Comparison of ENCODE assay signal across 9 cellular contexts in the genomic region with DNA sequence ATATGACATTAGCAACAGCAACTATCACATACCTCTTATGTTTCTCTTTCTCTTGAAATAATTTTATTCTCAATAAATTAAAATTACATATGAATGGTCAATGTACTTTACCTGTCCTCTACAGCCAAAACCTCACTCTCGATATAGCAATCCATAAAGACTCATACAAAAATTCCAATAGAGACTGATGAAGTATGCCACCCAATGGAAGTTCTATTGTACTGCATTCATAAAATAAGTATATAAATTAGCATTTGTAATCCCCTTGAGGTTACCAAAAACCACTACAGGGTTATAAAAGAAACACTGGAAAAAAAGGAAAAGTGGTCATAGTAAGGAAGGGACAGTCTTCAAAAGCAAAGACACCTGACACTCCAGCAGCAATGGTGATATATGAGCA. TPM values are rescaled to one million over a fixed set of nuclear protein-coding genes. Genes with fewer than 3 reads are reported as not detected.
DNase-seq lines count a peak whose midpoint lies in the region; ATAC-seq, FAIRE-seq and TF ChIP-seq lines count a peak whose summit lies in the region.
"Had no signal": no experiment of that assay in that cellular context is flagged by ENCODE, and none has a peak within 500 bp of the region (broad histone marks: within the 10 kb centered on the region; RNA-seq: fewer than 3 reads in every experiment).

No MANE protein-coding gene starts in this region.

- H3K36me3 ChIP-seq in GM23338 (ENCODE audit: insufficient read depth) (no peaks in the 10 kb centered on the region), small intestine (ENCODE audit: control insufficient read depth in 2 of 2, insufficient read depth in 2 of 2, low read length in 2 of 2) (peaks cover 0 to 2% of the 10 kb centered on the region in 2 donors)

- ATAC-seq in GM23338 = no peak

- H3K27me3 Mint-ChIP-seq in nephron (ENCODE audit: low read depth) (no peaks in the 10 kb centered on the region), GM23338 (ENCODE audit: insufficient read depth, low read depth, poor library complexity) (no peaks in the 10 kb centered on the region)

- peak; percentile 6 for DNase-seq in EL
- DNase-seq in NAMALWA (ENCODE audit: low spot score) = peak; percentile 9
- peak; percentile 45 for DNase-seq in dermis blood vessel endothelial cell
- no peak for DNase-seq in GM23338 (ENCODE audit: low spot score)
- DNase-seq in NCI-H1436 treated with DMSO at 0.1 percent for 48 hours (lab: John Stamatoyannopoulos, UW) = no peak
- no peak for DNase-seq in NCI-H69 (lab: John Stamatoyannopoulos, UW)
- DNase-seq in small intestine = no peak
- DNase-seq: activated naive CD4-positive, alpha-beta T cell treated with anti-CD3 and anti-CD28 coated beads for 36 hours had no signal

- TF ChIP-seq CTCF in nephron (IDR thresholded peaks at IDR 0.05; ENCODE audit: unreplicated experiment in 3 of 3) (peak; percentile 32 to 56 (median 42)), GM23338 (conservative IDR thresholded peaks at IDR 0.05; ENCODE audit: low read depth in 2 of 2) (no peak; a peak in 2 of 4 replicates)

- no peaks in the 10 kb centered on the region for H3K79me2 ChIP-seq in GM23338 (replicated peaks; ENCODE audit: insufficient read depth)

- no peak overlapping the region for H3K4me3 ChIP-seq in GM23338
- H3K4me3 ChIP-seq in small intestine (ENCODE audit: low read depth in 1 of 2, low read length in 2 of 2) = no peak overlapping the region

- H3K27me3 ChIP-seq in GM23338 (ENCODE audit: insufficient read depth) (no peaks in the 10 kb centered on the region), small intestine (ENCODE audit: control insufficient read depth in 2 of 2, insufficient read depth in 2 of 2, low read length in 2 of 2) (no peaks in the 10 kb centered on the region)

- FAIRE-seq in small intestine (lab: Jason Lieb, UNC) = no peak

- H3K36me3 Mint-ChIP-seq in nephron (ENCODE audit: low read depth) = peaks cover 4% of the 10 kb centered on the region
- no peaks in the 10 kb centered on the region; the same call in 2 of the 3 replicates for H3K36me3 Mint-ChIP-seq in GM23338 (ENCODE audit: low read depth)

- H4K20me1 ChIP-seq in GM23338 (replicated peaks; ENCODE audit: insufficient read depth) = no peaks in the 10 kb centered on the region

- no peaks in the 10 kb centered on the region for H3F3A ChIP-seq in GM23338 (replicated peaks; ENCODE audit: low read depth)

- H3K9me3 Mint-ChIP-seq in nephron (no peaks in the 10 kb centered on the region), GM23338 (no peaks in the 10 kb centered on the region)
- H3K9me3 Mint-ChIP-seq: activated naive CD4-positive, alpha-beta T cell treated with anti-CD3 and anti-CD28 coated beads for 36 hours had no signal

- H3K27ac ChIP-seq in GM23338 (ENCODE audit: low read depth) (no peak overlapping the region), small intestine (ENCODE audit: low read depth in 1 of 2, low read length in 1 of 2) (no peak overlapping the region)

- H3K27ac Mint-ChIP-seq in nephron (no peak overlapping the region), GM23338 (no peak overlapping the region)
- H3K27ac Mint-ChIP-seq: activated naive CD4-positive, alpha-beta T cell treated with anti-CD3 and anti-CD28 coated beads for 36 hours had no signal

- no peaks in the 10 kb centered on the region for H3K9me2 ChIP-seq in GM23338 (ENCODE audit: insufficient read depth)

- no peaks in the 10 kb centered on the region for H3K4me1 Mint-ChIP-seq in nephron
- no peaks in the 10 kb centered on the region for H3K4me1 Mint-ChIP-seq in GM23338

- no peaks in the 10 kb centered on the region for H3K9me3 ChIP-seq in small intestine (ENCODE audit: control insufficient read depth, low read depth)

- WGBS in small intestine, 3 donors = 16 to 41% (median 19%) methylated on average over 1 of the region's 1 CpG

- H3K4me3 Mint-ChIP-seq in nephron (no peak overlapping the region), GM23338 (no peak overlapping the region)
- H3K4me3 Mint-ChIP-seq: activated naive CD4-positive, alpha-beta T cell treated with anti-CD3 and anti-CD28 coated beads for 36 hours had no signal

- no peak overlapping the region for H3K4me2 ChIP-seq in GM23338

- no peaks in the 10 kb centered on the region for H3K4me1 ChIP-seq in GM23338 (ENCODE audit: insufficient read depth)
- H3K4me1 ChIP-seq in small intestine (ENCODE audit: control insufficient read depth in 2 of 2, insufficient read depth in 1 of 2, low read depth in 1 of 2, low read length in 1 of 2) = no peaks in the 10 kb centered on the region

- H2AFZ ChIP-seq in GM23338 = no peak overlapping the region

TF ChIP-seq in GM23338, 12 proteins besides CTCF, POLR2A, EP300 and RAD21 (continues in another document):
- TF ChIP-seq REST (IDR thresholded peaks at IDR 0.05; ENCODE audit: unreplicated experiment) = no peak
- no peak for TF ChIP-seq POLR2AphosphoS5 (IDR thresholded peaks at IDR 0.05; ENCODE audit: low read depth)
- TF ChIP-seq, protein P1, sequence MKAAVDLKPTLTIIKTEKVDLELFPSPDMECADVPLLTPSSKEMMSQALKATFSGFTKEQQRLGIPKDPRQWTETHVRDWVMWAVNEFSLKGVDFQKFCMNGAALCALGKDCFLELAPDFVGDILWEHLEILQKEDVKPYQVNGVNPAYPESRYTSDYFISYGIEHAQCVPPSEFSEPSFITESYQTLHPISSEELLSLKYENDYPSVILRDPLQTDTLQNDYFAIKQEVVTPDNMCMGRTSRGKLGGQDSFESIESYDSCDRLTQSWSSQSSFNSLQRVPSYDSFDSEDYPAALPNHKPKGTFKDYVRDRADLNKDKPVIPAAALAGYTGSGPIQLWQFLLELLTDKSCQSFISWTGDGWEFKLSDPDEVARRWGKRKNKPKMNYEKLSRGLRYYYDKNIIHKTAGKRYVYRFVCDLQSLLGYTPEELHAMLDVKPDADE (IDR thresholded peaks at IDR 0.05) = no peak
- no peak for TF ChIP-seq NANOG (IDR thresholded peaks at IDR 0.05; ENCODE audit: borderline replicate concordance)
- no peak for TF ChIP-seq EZH2 (IDR thresholded peaks at IDR 0.05; ENCODE audit: low read depth, unreplicated experiment)
- no peak for TF ChIP-seq ZNF114 (CRISPR knock-in tag; IDR thresholded peaks at IDR 0.05)
- no peak for TF ChIP-seq JUNB (IDR thresholded peaks at IDR 0.05; ENCODE audit: unreplicated experiment)

RNA-seq across cellular contexts. Expression of gene CLDN2, which starts 32.8 kb away (rescaled TPM):
- total RNA-seq in dermis blood vessel endothelial cell = 0.09 and 0.17 TPM in 2 replicates
- not detected in 2 replicates for total RNA-seq in GM23338 (2014; rRNA removed; shearing (Covaris generic))
- not detected in 2 replicates for polyA plus RNA-seq in GM23338 (2016; fragmentation: Nextera tagmentation; extraction: Ambion mirVana)
- 10 to 100 TPM in 1 of 3 donors, 1 to 10 TPM in 2; 1.3 to 36.1 (median 7.8) TPM for polyA plus RNA-seq in small intestine
- total RNA-seq: activated naive CD4-positive, alpha-beta T cell treated with anti-CD3 and anti-CD28 coated beads for 36 hours had no signal

RNA-seq across cellular contexts. Expression of gene MORC4, which starts 47.0 kb away (rescaled TPM):
- 11.1 and 14.7 TPM in 2 replicates for total RNA-seq in dermis blood vessel endothelial cell
- total RNA-seq in GM23338 (2014; rRNA removed; shearing (Covaris generic)) = 1.7 and 2.1 TPM in 2 replicates
- polyA plus RNA-seq in GM23338 (2016; fragmentation: Nextera tagmentation; extraction: Ambion mirVana) (1.6 and 2.0 TPM in 2 replicates), small intestine (10 to 100 TPM in 1 of 3 donors, 1 to 10 TPM in 2; 7.0 to 11.5 (median 8.3) TPM)

RNA-seq across cellular contexts. Expression of gene RIPPLY1, which starts 49.8 kb away (rescaled TPM):
- not detected in 2 replicates for total RNA-seq in dermis blood vessel endothelial cell
- total RNA-seq in GM23338 (2014; rRNA removed; shearing (Covaris generic)) = not detected in 2 replicates
- not detected in 2 replicates for polyA plus RNA-seq in GM23338 (2016; fragmentation: Nextera tagmentation; extraction: Ambion mirVana)
- under 1 TPM in 1 of 3 donors, not detected in 2; 0.07 TPM for polyA plus RNA-seq in small intestine
- total RNA-seq: activated naive CD4-positive, alpha-beta T cell treated with anti-CD3 and anti-CD28 coated beads for 36 hours had no signal

Comparison
In these comparisons a context has a peak if more than half of its experiments do, and no peak if none do; other contexts are left out.
1. DNase-seq: peak in EL (single experiment), NAMALWA (single experiment) and dermis blood vessel endothelial cell (single experiment); none in GM23338 (single experiment), NCI-H1436 treated with DMSO at 0.1 percent for 48 hours (single experiment), NCI-H69 (single experiment) and small intestine (single experiment).
2. CTCF ChIP-seq: peak in nephron (3 of 3); none in GM23338 (0 of 2).